ENCODE assay signal across 17 cellular contexts in the genomic region with DNA sequence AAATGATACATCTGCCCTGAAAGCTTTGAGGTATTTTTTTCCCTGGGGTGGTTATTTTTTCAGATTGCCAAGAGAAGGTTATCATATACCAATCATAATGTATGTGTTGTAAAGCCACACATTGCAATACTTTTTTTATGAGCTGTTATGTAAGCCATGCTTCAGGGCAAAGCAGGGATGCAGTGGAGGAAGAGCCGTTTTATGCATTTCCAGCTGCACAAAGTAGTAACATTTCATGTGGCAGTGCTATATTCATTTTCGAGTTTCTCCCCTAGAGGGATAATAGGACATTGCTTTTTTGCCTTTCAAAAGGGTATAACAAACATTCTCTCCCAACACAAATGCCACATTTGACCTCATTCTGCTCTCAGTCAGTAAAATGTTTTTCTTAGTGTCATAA.
DNase-seq lines count a peak whose midpoint lies in the region; ATAC-seq, FAIRE-seq and TF ChIP-seq lines count a peak whose summit lies in the region.
"Had no signal": no experiment of that assay in that cellular context is flagged by ENCODE, and none has a peak within 500 bp of the region (broad histone marks: within the 10 kb centered on the region; RNA-seq: fewer than 3 reads in every experiment).

No MANE protein-coding gene starts in this region.

- H3K9me2 ChIP-seq in PC-3 (replicated peaks; ENCODE audit: low read length): no peaks in the 10 kb centered on the region

- H3K9me3 ChIP-seq in A549 (no peaks in the 10 kb centered on the region), PC-3 (ENCODE audit: low read length) (no peaks in the 10 kb centered on the region), upper lobe of right lung (no peaks in the 10 kb centered on the region)
- H3K9me3 ChIP-seq: esophagus squamous epithelium had no signal

- no TSS peak for BruUV-seq in PC-3 (replicated peaks; lab: Mats Ljungman, UMichigan)

- intact Hi-C loops in PC-3 (cut with micrococcal nuclease): no loop called here
- intact Hi-C loops in upper lobe of right lung (cut with DNase I): no loop called here

- H2AFZ ChIP-seq in PC-3 (ENCODE audit: low read length): no peak overlapping the region

- H3K4me2 ChIP-seq in A549 (peak overlapping the region; percentile 21; the same call in 1 of the 3 replicates), PC-3 (ENCODE audit: low read length) (peak overlapping the region; percentile 40; the same call in 1 of the 2 replicates)
- H3K4me2 ChIP-seq: smooth muscle cell had no signal

- no peak for TF ChIP-seq POLR2A in A549 (IDR thresholded peaks at IDR 0.05; ENCODE audit: low read length)
- TF ChIP-seq POLR2A in GM12892 (IDR thresholded peaks at IDR 0.05; ENCODE audit: low read depth, low read length): no peak

- H3K9me3 Mint-ChIP-seq in T-helper 2 cell treated with Interferon-gamma antibody and Interleukin-4, amounts not matched to agents 5 μg/mL and 100 μg/mL, for 36 hours: no peaks in the 10 kb centered on the region
- H3K9me3 Mint-ChIP-seq: activated T-helper 1 cell treated with anti-CD3 and anti-CD28 coated beads, Interleukin-12 subunit alpha, Interleukin-12 subunit beta, Interleukin-2, Interleukin-4 antibody, amounts not matched to agents 30 ng/mL and 10 ng/mL and 1 ng/mL, durations not matched to agents 14 hours and 24 hours and 36 hours; dendritic cell treated with granulocyte-macrophage colony-stimulating factor and Interleukin-4, amounts not matched to agents 40 ng/mL and 50 ng/mL, for 4 days had no signal

- 36% methylated on average over 2 of the region's 2 CpGs for WGBS in A549 (ENCODE audit: missing lambda C conversion rate)

- no peak overlapping the region for H3K4me3 Mint-ChIP-seq in T-helper 2 cell treated with Interferon-gamma antibody and Interleukin-4, amounts not matched to agents 5 μg/mL and 100 μg/mL, for 36 hours
- H3K4me3 Mint-ChIP-seq: activated T-helper 1 cell treated with anti-CD3 and anti-CD28 coated beads, Interleukin-12 subunit alpha, Interleukin-12 subunit beta, Interleukin-2, Interleukin-4 antibody, amounts not matched to agents 30 ng/mL and 10 ng/mL and 1 ng/mL, durations not matched to agents 14 hours and 24 hours and 36 hours; dendritic cell treated with granulocyte-macrophage colony-stimulating factor and Interleukin-4, amounts not matched to agents 40 ng/mL and 50 ng/mL, for 4 days had no signal

- H3K27ac Mint-ChIP-seq in T-helper 2 cell treated with Interferon-gamma antibody and Interleukin-4, amounts not matched to agents 5 μg/mL and 100 μg/mL, for 36 hours: no peak overlapping the region
- H3K27ac Mint-ChIP-seq: activated T-helper 1 cell treated with anti-CD3 and anti-CD28 coated beads, Interleukin-12 subunit alpha, Interleukin-12 subunit beta, Interleukin-2, Interleukin-4 antibody, amounts not matched to agents 30 ng/mL and 10 ng/mL and 1 ng/mL, durations not matched to agents 14 hours and 24 hours and 36 hours; dendritic cell treated with granulocyte-macrophage colony-stimulating factor and Interleukin-4, amounts not matched to agents 40 ng/mL and 50 ng/mL, for 4 days had no signal

- H3K4me1 ChIP-seq in A549 (peaks cover 25% of the 10 kb centered on the region), PC-3 (ENCODE audit: insufficient read depth, low read length) (peaks cover 13% of the 10 kb centered on the region; the same call in 1 of the 2 replicates), foreskin keratinocyte (no peaks in the 10 kb centered on the region), upper lobe of right lung (peaks cover 8% of the 10 kb centered on the region)

- H3K27me3 Mint-ChIP-seq in T-helper 2 cell treated with Interferon-gamma antibody and Interleukin-4, amounts not matched to agents 5 μg/mL and 100 μg/mL, for 36 hours (ENCODE audit: low read depth): no peaks in the 10 kb centered on the region
- H3K27me3 Mint-ChIP-seq: dendritic cell treated with granulocyte-macrophage colony-stimulating factor and Interleukin-4, amounts not matched to agents 40 ng/mL and 50 ng/mL, for 4 days had no signal

- no peak for TF ChIP-seq RAD21 in A549 (conservative IDR thresholded peaks at IDR 0.05 in 1 of 2, IDR thresholded peaks at IDR 0.05 in 1 of 2)

- H3K4me3 ChIP-seq in A549 (no peak overlapping the region), PC-3 (ENCODE audit: low read length) (no peak overlapping the region), upper lobe of right lung (no peak overlapping the region)
- H3K4me3 ChIP-seq: esophagus squamous epithelium, smooth muscle cell had no signal

- H4K20me1 ChIP-seq in PC-3 (ENCODE audit: low read length): no peaks in the 10 kb centered on the region

- ATAC-seq in A549 (peak in 1 of 2 experiments; percentile 56; a peak in 3 of 6 replicates), PC-3 (peak; percentile 35), foreskin keratinocyte (peak; percentile 31), upper lobe of right lung (no peak)

- 0 out of 2 replicates have a peak, but pooled peaks cover 3% of the 10 kb centered on the region for H3K79me2 ChIP-seq in PC-3 (ENCODE audit: low read length)

- no peaks in the 10 kb centered on the region for H3K4me1 Mint-ChIP-seq in T-helper 2 cell treated with Interferon-gamma antibody and Interleukin-4, amounts not matched to agents 5 μg/mL and 100 μg/mL, for 36 hours (ENCODE audit: low read depth)

- TF ChIP-seq EP300 in A549 (IDR thresholded peaks at IDR 0.05): no peak

- FAIRE-seq in A549 (lab: Jason Lieb, UNC) (no peak), GM12892 (lab: Jason Lieb, UNC) (peak; percentile 67)

- H3K36me3 ChIP-seq in PC-3 (ENCODE audit: low read depth, low read length): no peaks in the 10 kb centered on the region
- H3K36me3 ChIP-seq in upper lobe of right lung: no peaks in the 10 kb centered on the region

- no peak overlapping the region for H3K27ac ChIP-seq in A549
- no peak overlapping the region for H3K27ac ChIP-seq in PC-3 (ENCODE audit: low read length)
- no peak overlapping the region for H3K27ac ChIP-seq in foreskin keratinocyte
- no peak overlapping the region for H3K27ac ChIP-seq in upper lobe of right lung
- H3K27ac ChIP-seq: esophagus squamous epithelium had no signal

- no peaks in the 10 kb centered on the region for H3K27me3 ChIP-seq in PC-3 (ENCODE audit: low read length)
- no peaks in the 10 kb centered on the region for H3K27me3 ChIP-seq in foreskin keratinocyte
- no peaks in the 10 kb centered on the region for H3K27me3 ChIP-seq in upper lobe of right lung
- H3K27me3 ChIP-seq: esophagus squamous epithelium had no signal

- no peak for TF ChIP-seq CTCF in A549 (IDR thresholded peaks at IDR 0.05)
- no peak for TF ChIP-seq CTCF in PC-3 (conservative IDR thresholded peaks at IDR 0.05; ENCODE audit: low read depth, low read length)
- TF ChIP-seq CTCF in foreskin keratinocyte (conservative IDR thresholded peaks at IDR 0.05): no peak
- TF ChIP-seq CTCF in upper lobe of right lung (IDR thresholded peaks at IDR 0.05): no peak

- CTCF ChIA-PET in A549 (lab: Yijun Ruan, JAX): no interaction called here
- CTCF ChIA-PET in PC-3 (lab: Charles Lee): interaction anchor here (0.9 kb wide), 2 partner anchors 24 to 223 kb away, joined by 3 to 15 read pairs; no protein-coding TSS in a partner anchor

- DNase-seq in A549 (ENCODE audit: low read depth in 1 of 2, low spot score in 1 of 2): no peak
- DNase-seq in GM12892 (ENCODE audit: insufficient read length): no peak
- peak; percentile 48 for DNase-seq in PC-3
- DNase-seq in foreskin keratinocyte: no peak
- DNase-seq in activated CD8-positive, alpha-beta memory T cell treated with anti-CD3 and anti-CD28 coated beads, Interleukin-2, amount 50 U/mL, for 4 hours: no peak
- DNase-seq in T-helper 2 cell treated with Interferon-gamma antibody and Interleukin-4, amounts not matched to agents 5 μg/mL and 100 μg/mL, for 36 hours (ENCODE audit: low spot score): no peak
- no peak for DNase-seq in NCI-H510A treated with DMSO at 0.1 percent for 48 hours (lab: John Stamatoyannopoulos, UW)
- no peak for DNase-seq in upper lobe of right lung
- DNase-seq: amygdala, esophagus squamous epithelium, NCI-H1436 treated with DMSO at 0.1 percent for 48 hours, NCI-H526, occipital lobe, T-helper 9 cell had no signal

- no peaks in the 10 kb centered on the region for H3K36me3 Mint-ChIP-seq in T-helper 2 cell treated with Interferon-gamma antibody and Interleukin-4, amounts not matched to agents 5 μg/mL and 100 μg/mL, for 36 hours (ENCODE audit: low read depth)

- POLR2A ChIA-PET in A549 (lab: Yijun Ruan, JAX) (no interaction called here), PC-3 (lab: Charles Lee; ENCODE audit: unreplicated experiment) (no interaction called here)

- H3K9ac ChIP-seq in PC-3 (ENCODE audit: low read length): no peak overlapping the region

- no peaks in the 10 kb centered on the region for H3F3A ChIP-seq in PC-3 (ENCODE audit: low read length, unreplicated experiment)

TF ChIP-seq in A549, 52 proteins besides CTCF, POLR2A, EP300 and RAD21:
- TF ChIP-seq CBX2 (IDR thresholded peaks at IDR 0.05; ENCODE audit: borderline replicate concordance, low read depth) (no peak), RNF2 (IDR thresholded peaks at IDR 0.05; ENCODE audit: borderline replicate concordance, low read depth) (no peak), CHD4 (IDR thresholded peaks at IDR 0.05; ENCODE audit: borderline replicate concordance) (no peak), MAFK (IDR thresholded peaks at IDR 0.05; ENCODE audit: partially characterized antibody) (no peak), HOXB5 (CRISPR knock-in tag; IDR thresholded peaks at IDR 0.05) (no peak)
- TF ChIP-seq, protein P1, sequence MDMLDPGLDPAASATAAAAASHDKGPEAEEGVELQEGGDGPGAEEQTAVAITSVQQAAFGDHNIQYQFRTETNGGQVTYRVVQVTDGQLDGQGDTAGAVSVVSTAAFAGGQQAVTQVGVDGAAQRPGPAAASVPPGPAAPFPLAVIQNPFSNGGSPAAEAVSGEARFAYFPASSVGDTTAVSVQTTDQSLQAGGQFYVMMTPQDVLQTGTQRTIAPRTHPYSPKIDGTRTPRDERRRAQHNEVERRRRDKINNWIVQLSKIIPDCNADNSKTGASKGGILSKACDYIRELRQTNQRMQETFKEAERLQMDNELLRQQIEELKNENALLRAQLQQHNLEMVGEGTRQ (IDR thresholded peaks at IDR 0.05): no peak
